ENCODE assay signal across 26 cellular contexts in genomic region chr1:186715887-186716809, GRCh38. TPM values are rescaled to one million over a fixed set of nuclear protein-coding genes. Genes with fewer than 3 reads are reported as not detected.
DNase-seq lines count a peak whose midpoint lies in the region; ATAC-seq, FAIRE-seq and TF ChIP-seq lines count a peak whose summit lies in the region.
"Had no signal": no experiment of that assay in that cellular context is flagged by ENCODE, and none has a peak within 500 bp of the region (broad histone marks: within the 10 kb centered on the region; RNA-seq: fewer than 3 reads in every experiment).

No MANE protein-coding gene starts in this region.

- H3K27me3 ChIP-seq in left lung (no peaks in the 10 kb centered on the region), BE2C (no peaks in the 10 kb centered on the region; the same call in 1 of the 2 replicates), Peyer's patch (no peaks in the 10 kb centered on the region)
- H3K27me3 ChIP-seq: colonic mucosa, esophagus squamous epithelium, sigmoid colon, SJCRH30, transverse colon had no signal

- H3K4me3 ChIP-seq in A549 (no peak overlapping the region; the same call in 2 of the 3 replicates), left lung (no peak overlapping the region), BE2C (ENCODE audit: low read depth, low read length) (no peak overlapping the region), Peyer's patch (no peak overlapping the region)
- H3K4me3 ChIP-seq: colonic mucosa, esophagus squamous epithelium, sigmoid colon, SJCRH30, transverse colon had no signal

- H3K36me3 ChIP-seq in left lung (no peaks in the 10 kb centered on the region), BE2C (no peaks in the 10 kb centered on the region), Peyer's patch (no peaks in the 10 kb centered on the region)
- H3K36me3 ChIP-seq: colonic mucosa, esophagus squamous epithelium, sigmoid colon, SJCRH30, transverse colon had no signal

- peak; percentile 99 for FAIRE-seq in A549 (lab: Jason Lieb, UNC)
- FAIRE-seq: A204.1, GM19239 had no signal

- intact Hi-C loops in left lung (cut with DNase I), result no loop called here

- 3% methylated on average over 5 of the region's 5 CpGs for WGBS in A549 (ENCODE audit: missing lambda C conversion rate)

- POLR2A ChIA-PET in A549 (lab: Yijun Ruan, JAX), result interaction anchor here (1.2 to 1.8 kb wide), 4 partner anchors 36 to 341 kb away, joined by 3 to 7 read pairs (median 4); partner anchors contain the start of genes PLA2G4A, PTGS2 and TPR

- H3K27ac ChIP-seq in A549, result peak overlapping the region; percentile 90 to 91
- no peak overlapping the region for H3K27ac ChIP-seq in left lung
- no peak overlapping the region for H3K27ac ChIP-seq in Peyer's patch
- H3K27ac ChIP-seq: colonic mucosa, esophagus squamous epithelium, HL-60, sigmoid colon, SJCRH30, transverse colon had no signal

- H3K4me1 ChIP-seq in A549, result peaks cover 30% of the 10 kb centered on the region
- H3K4me1 ChIP-seq in left lung, result no peaks in the 10 kb centered on the region
- no peaks in the 10 kb centered on the region for H3K4me1 ChIP-seq in BE2C
- H3K4me1 ChIP-seq in Peyer's patch, result no peaks in the 10 kb centered on the region
- H3K4me1 ChIP-seq: colonic mucosa, esophagus squamous epithelium, sigmoid colon, SJCRH30, transverse colon had no signal

- ATAC-seq in A549 (peak; percentile 90 to 91), left lung (no peak)
- ATAC-seq: effector memory CD8-positive, alpha-beta T cell; HCT116; T-helper 17 cell had no signal

- DNase-seq in A549 (ENCODE audit: low read depth in 1 of 2, low spot score in 1 of 2) (peak; percentile 40 to 94), EH (ENCODE audit: low read depth) (peak; percentile 4), SK-MEL-5 (ENCODE audit: low read depth, low spot score) (peak; percentile 56), fibroblast of peridontal ligament (ENCODE audit: extremely low read depth) (peak; percentile 73), left lung (no peak), BE2C (no peak), Peyer's patch (no peak), COLO668 (lab: John Stamatoyannopoulos, UW; ENCODE audit: unreplicated experiment) (no peak)
- DNase-seq: colonic mucosa; effector memory CD8-positive, alpha-beta T cell; esophagus squamous epithelium; head of caudate nucleus; kidney glomerular epithelial cell; NCI-H1048; NCI-H187; sigmoid colon; SJCRH30; stimulated activated CD8-positive, alpha-beta memory T cell treated with anti-CD3 and anti-CD28 coated beads, Interleukin-4, amount 100 ng/mL, for 48 hours; T-helper 17 cell; transverse colon had no signal

- TF ChIP-seq CTCF in A549 (IDR thresholded peaks at IDR 0.05), result no peak
- TF ChIP-seq CTCF in left lung (IDR thresholded peaks at IDR 0.05), result no peak
- no peak for TF ChIP-seq CTCF in BE2C (IDR thresholded peaks at IDR 0.05; ENCODE audit: low read depth, low read length)
- TF ChIP-seq CTCF in Peyer's patch (IDR thresholded peaks at IDR 0.05), result no peak

- TF ChIP-seq RAD21 in A549 (conservative IDR thresholded peaks at IDR 0.05 in 1 of 2, IDR thresholded peaks at IDR 0.05 in 1 of 2), result peak; percentile 0 to 70; a peak in 3 of 5 replicates

- TF ChIP-seq POLR2A in A549 (IDR thresholded peaks at IDR 0.05; ENCODE audit: low read length) (no peak), Peyer's patch (IDR thresholded peaks at IDR 0.05) (no peak)

- CTCF ChIA-PET in A549 (lab: Yijun Ruan, JAX), result interaction anchor here (0.9 to 1.6 kb wide), 3 partner anchors 15 to 270 kb away, joined by 3 to 5 read pairs (median 4); no protein-coding TSS in a partner anchor

- peaks cover 17% of the 10 kb centered on the region; the same call in 2 of the 3 replicates for H3K9me3 ChIP-seq in A549
- H3K9me3 ChIP-seq in left lung, result no peaks in the 10 kb centered on the region
- no peaks in the 10 kb centered on the region for H3K9me3 ChIP-seq in BE2C
- no peaks in the 10 kb centered on the region for H3K9me3 ChIP-seq in Peyer's patch
- H3K9me3 ChIP-seq: colonic mucosa, esophagus squamous epithelium, sigmoid colon, SJCRH30, transverse colon had no signal

- H3K4me2 ChIP-seq in A549, result peak overlapping the region; percentile 70

- TF ChIP-seq EP300 in A549 (IDR thresholded peaks at IDR 0.05), result peak; percentile 98 to 99

- in situ Hi-C loops in SK-MEL-5 (cut with HindIII; ENCODE audit: low pct_unique_long_range_greater_than_20kb, low sequenced_read_pairs), result no loop called here

TF ChIP-seq in A549, 52 proteins besides CTCF, POLR2A, EP300 and RAD21 (continues in another document):
- TF ChIP-seq ZSCAN20 (CRISPR knock-in tag; IDR thresholded peaks at IDR 0.05) (no peak), JUNB (IDR thresholded peaks at IDR 0.05) (peak; percentile 99), ZNF302 (CRISPR knock-in tag; IDR thresholded peaks at IDR 0.05) (no peak), HEYL (CRISPR knock-in tag; IDR thresholded peaks at IDR 0.05) (no peak), EHF (CRISPR knock-in tag; IDR thresholded peaks at IDR 0.05) (peak; percentile 64; the same call in 1 of the 2 replicates), SMC3 (IDR thresholded peaks at IDR 0.05) (peak; percentile 54; the same call in 2 of the 3 replicates), CHD4 (IDR thresholded peaks at IDR 0.05; ENCODE audit: borderline replicate concordance) (0 out of 2 replicates have a peak, but pooled peaks have one; percentile 23), ESRRA (IDR thresholded peaks at IDR 0.05; ENCODE audit: borderline replicate concordance, low read length) (no peak), KDM5A (IDR thresholded peaks at IDR 0.05) (no peak), HOXA7 (CRISPR knock-in tag; IDR thresholded peaks at IDR 0.05) (no peak), FOXS1 (CRISPR knock-in tag; IDR thresholded peaks at IDR 0.05) (peak; percentile 77; the same call in 1 of the 2 replicates), FOSL2 (IDR thresholded peaks at IDR 0.05) (peak; percentile 98), FOSL2 (CRISPR knock-in tag; IDR thresholded peaks at IDR 0.05) (peak; percentile 98), ZFP36 (IDR thresholded peaks at IDR 0.05; ENCODE audit: borderline replicate concordance, partially characterized antibody) (peak; percentile 66)
- TF ChIP-seq, protein P1, sequence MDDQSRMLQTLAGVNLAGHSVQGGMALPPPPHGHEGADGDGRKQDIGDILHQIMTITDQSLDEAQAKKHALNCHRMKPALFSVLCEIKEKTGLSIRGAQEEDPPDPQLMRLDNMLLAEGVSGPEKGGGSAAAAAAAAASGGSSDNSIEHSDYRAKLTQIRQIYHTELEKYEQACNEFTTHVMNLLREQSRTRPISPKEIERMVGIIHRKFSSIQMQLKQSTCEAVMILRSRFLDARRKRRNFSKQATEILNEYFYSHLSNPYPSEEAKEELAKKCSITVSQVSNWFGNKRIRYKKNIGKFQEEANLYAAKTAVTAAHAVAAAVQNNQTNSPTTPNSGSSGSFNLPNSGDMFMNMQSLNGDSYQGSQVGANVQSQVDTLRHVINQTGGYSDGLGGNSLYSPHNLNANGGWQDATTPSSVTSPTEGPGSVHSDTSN (IDR thresholded peaks at IDR 0.05), result peak; percentile 62; the same call in 1 of the 2 replicates
- TF ChIP-seq, protein P2, sequence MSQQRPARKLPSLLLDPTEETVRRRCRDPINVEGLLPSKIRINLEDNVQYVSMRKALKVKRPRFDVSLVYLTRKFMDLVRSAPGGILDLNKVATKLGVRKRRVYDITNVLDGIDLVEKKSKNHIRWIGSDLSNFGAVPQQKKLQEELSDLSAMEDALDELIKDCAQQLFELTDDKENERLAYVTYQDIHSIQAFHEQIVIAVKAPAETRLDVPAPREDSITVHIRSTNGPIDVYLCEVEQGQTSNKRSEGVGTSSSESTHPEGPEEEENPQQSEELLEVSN (IDR thresholded peaks at IDR 0.05; ENCODE audit: borderline replicate concordance, low read depth), result no peak
- TF ChIP-seq, protein P3, sequence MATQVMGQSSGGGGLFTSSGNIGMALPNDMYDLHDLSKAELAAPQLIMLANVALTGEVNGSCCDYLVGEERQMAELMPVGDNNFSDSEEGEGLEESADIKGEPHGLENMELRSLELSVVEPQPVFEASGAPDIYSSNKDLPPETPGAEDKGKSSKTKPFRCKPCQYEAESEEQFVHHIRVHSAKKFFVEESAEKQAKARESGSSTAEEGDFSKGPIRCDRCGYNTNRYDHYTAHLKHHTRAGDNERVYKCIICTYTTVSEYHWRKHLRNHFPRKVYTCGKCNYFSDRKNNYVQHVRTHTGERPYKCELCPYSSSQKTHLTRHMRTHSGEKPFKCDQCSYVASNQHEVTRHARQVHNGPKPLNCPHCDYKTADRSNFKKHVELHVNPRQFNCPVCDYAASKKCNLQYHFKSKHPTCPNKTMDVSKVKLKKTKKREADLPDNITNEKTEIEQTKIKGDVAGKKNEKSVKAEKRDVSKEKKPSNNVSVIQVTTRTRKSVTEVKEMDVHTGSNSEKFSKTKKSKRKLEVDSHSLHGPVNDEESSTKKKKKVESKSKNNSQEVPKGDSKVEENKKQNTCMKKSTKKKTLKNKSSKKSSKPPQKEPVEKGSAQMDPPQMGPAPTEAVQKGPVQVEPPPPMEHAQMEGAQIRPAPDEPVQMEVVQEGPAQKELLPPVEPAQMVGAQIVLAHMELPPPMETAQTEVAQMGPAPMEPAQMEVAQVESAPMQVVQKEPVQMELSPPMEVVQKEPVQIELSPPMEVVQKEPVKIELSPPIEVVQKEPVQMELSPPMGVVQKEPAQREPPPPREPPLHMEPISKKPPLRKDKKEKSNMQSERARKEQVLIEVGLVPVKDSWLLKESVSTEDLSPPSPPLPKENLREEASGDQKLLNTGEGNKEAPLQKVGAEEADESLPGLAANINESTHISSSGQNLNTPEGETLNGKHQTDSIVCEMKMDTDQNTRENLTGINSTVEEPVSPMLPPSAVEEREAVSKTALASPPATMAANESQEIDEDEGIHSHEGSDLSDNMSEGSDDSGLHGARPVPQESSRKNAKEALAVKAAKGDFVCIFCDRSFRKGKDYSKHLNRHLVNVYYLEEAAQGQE (IDR thresholded peaks at IDR 0.05), result no peak
- TF ChIP-seq, protein P4, sequence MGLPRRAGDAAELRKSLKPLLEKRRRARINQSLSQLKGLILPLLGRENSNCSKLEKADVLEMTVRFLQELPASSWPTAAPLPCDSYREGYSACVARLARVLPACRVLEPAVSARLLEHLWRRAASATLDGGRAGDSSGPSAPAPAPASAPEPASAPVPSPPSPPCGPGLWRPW (IDR thresholded peaks at IDR 0.05), result peak; percentile 97

RNA-seq across cellular contexts. Expression of gene PTGS2, which starts 35.9 kb away (rescaled TPM):
- polyA plus RNA-seq in A549 (2011; rRNA removed) (127 and 140 TPM in 2 replicates), A549 (2017; fragmentation: RNase III; extraction: RNeasy Plus Mini Kit Qiagen cat#74134 plus additional on column Dnase treatment) (6.9 to 12.3 TPM (median 8.2 TPM) in 3 replicates)
- polyA plus RNA-seq in A549 (2012; cell fraction: cytosol; rRNA removed), result 12.1 and 13.0 TPM in 2 replicates
- polyA plus RNA-seq in A549 (2012; cell fraction: nucleus; rRNA removed), result 33.8 and 37.1 TPM in 2 replicates
- 109 and 110 TPM in 2 replicates for polyA minus RNA-seq in A549 (2011; rRNA and poly(A)+ RNA removed)
- total RNA-seq in SK-MEL-5 (2014; rRNA removed; shearing (Covaris generic)), result 1.4 and 1.9 TPM in 2 replicates
- 1.1 and 1.8 TPM in 2 replicates for polyA plus RNA-seq in SK-MEL-5 (2015; cell fraction: cytosol; rRNA removed)
- 4.5 and 8.6 TPM in 2 replicates for polyA plus RNA-seq in SK-MEL-5 (2015; cell fraction: nucleus; rRNA removed)
- total RNA-seq in left lung (100 to 1,000 TPM in 1 of 2 donors, 10 to 100 TPM in 1; 21.6 to 105 TPM), Peyer's patch (1 to 10 TPM in 2 of 4 donors, under 1 TPM in 2; 0.76 to 1.7 (median 1.1) TPM)
- polyA plus RNA-seq in BE2C (2012; ENCODE audit: insufficient read depth, insufficient read length, low read depth), result not detected
- total RNA-seq: LHCN-M2, progenitor cell of endocrine pancreas, SJCRH30 had no signal

Comparison
In these comparisons a context has a peak if more than half of its experiments do, and no peak if none do; other contexts are left out.
1. DNase-seq: peak in A549 (2 of 2), EH (single experiment), SK-MEL-5 (single experiment) and fibroblast of peridontal ligament (single experiment); none in left lung (0 of 2), BE2C (single experiment), Peyer's patch (0 of 3) and COLO668 (single experiment).
2. H3K27ac ChIP-seq: peak in A549 (2 of 2); none in left lung (0 of 2) and Peyer's patch (0 of 4).